Comparison of ENCODE assay signal across 1 cellular context in genomic region chrX:47193475-47194241, GRCh38.
TF ChIP-seq lines count a peak whose summit lies in the region.

UBA1 (plus strand) TSS chrX:47193829; CDS start chrX:47198803, 4,974 bp downstream.

TF ChIP-seq in K562, 482 proteins besides CTCF, POLR2A, EP300 and RAD21 (continued from another document and continues in another):
- TF ChIP-seq, protein P1, sequence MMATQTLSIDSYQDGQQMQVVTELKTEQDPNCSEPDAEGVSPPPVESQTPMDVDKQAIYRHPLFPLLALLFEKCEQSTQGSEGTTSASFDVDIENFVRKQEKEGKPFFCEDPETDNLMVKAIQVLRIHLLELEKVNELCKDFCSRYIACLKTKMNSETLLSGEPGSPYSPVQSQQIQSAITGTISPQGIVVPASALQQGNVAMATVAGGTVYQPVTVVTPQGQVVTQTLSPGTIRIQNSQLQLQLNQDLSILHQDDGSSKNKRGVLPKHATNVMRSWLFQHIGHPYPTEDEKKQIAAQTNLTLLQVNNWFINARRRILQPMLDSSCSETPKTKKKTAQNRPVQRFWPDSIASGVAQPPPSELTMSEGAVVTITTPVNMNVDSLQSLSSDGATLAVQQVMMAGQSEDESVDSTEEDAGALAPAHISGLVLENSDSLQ (IDR thresholded peaks at IDR 0.05): peak; percentile 69
- no peak for TF ChIP-seq KLF6 (CRISPR knock-in tag; IDR thresholded peaks at IDR 0.05; ENCODE audit: borderline replicate concordance)
- TF ChIP-seq, protein P2, sequence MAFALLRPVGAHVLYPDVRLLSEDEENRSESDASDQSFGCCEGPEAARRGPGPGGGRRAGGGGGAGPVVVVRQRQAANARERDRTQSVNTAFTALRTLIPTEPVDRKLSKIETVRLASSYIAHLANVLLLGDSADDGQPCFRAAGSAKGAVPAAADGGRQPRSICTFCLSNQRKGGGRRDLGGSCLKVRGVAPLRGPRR (CRISPR knock-in tag; IDR thresholded peaks at IDR 0.05): no peak
- no peak for TF ChIP-seq RBM15 (IDR thresholded peaks at IDR 0.05; ENCODE audit: insufficient read depth, low read length)
- TF ChIP-seq U2AF1 (optimal IDR thresholded peaks at IDR 0.05; ENCODE audit: low read depth, low read length): no peak
- TF ChIP-seq, protein P3, sequence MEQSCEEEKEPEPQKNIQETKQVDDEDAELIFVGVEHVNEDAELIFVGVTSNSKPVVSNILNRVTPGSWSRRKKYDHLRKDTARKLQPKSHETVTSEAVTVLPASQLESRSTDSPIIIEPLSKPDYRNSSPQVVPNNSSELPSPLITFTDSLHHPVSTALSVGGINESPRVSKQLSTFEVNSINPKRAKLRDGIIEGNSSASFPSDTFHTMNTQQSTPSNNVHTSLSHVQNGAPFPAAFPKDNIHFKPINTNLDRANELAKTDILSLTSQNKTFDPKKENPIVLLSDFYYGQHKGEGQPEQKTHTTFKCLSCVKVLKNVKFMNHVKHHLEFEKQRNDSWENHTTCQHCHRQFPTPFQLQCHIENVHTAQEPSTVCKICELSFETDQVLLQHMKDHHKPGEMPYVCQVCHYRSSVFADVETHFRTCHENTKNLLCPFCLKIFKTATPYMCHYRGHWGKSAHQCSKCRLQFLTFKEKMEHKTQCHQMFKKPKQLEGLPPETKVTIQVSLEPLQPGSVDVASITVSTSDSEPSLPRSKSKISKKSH (CRISPR knock-in tag; IDR thresholded peaks at IDR 0.05): no peak
- peak in 1 of 2 experiments; percentile 24; a peak in 1 of 4 replicates for TF ChIP-seq MAZ (CRISPR knock-in tag; conservative IDR thresholded peaks at IDR 0.05 in 1 of 2, IDR thresholded peaks at IDR 0.05 in 1 of 2)
- peak; percentile 33; the same call in 1 of the 2 replicates for TF ChIP-seq CREB3L1 (IDR thresholded peaks at IDR 0.05; ENCODE audit: borderline replicate concordance, low read depth)
- TF ChIP-seq LARP7 (IDR thresholded peaks at IDR 0.05): no peak
- no peak for TF ChIP-seq HMG20A (CRISPR knock-in tag; conservative IDR thresholded peaks at IDR 0.05)
- no peak for TF ChIP-seq NR2C2 (CRISPR knock-in tag; IDR thresholded peaks at IDR 0.05)
- TF ChIP-seq NR2C2 (tag; IDR thresholded peaks at IDR 0.05): peak; percentile 33; the same call in 1 of the 2 replicates
- TF ChIP-seq CHD4 (IDR thresholded peaks at IDR 0.05; ENCODE audit: insufficient read depth, insufficient replicate concordance, low read depth, low read length, poor library complexity, severe bottlenecking): no peak
- TF ChIP-seq MCM2 (IDR thresholded peaks at IDR 0.05; ENCODE audit: low read depth): no peak
- no peak for TF ChIP-seq SMAD2 (IDR thresholded peaks at IDR 0.05; ENCODE audit: low read depth, low read length)
- TF ChIP-seq SRSF9 (IDR thresholded peaks at IDR 0.05; ENCODE audit: borderline replicate concordance, low read depth, low read length): no peak
- TF ChIP-seq SMC3 (conservative IDR thresholded peaks at IDR 0.05; ENCODE audit: insufficient read depth, low read depth, low read length): peak; percentile 89
- TF ChIP-seq HMGN3 (IDR thresholded peaks at IDR 0.05; ENCODE audit: borderline replicate concordance, extremely low read depth, insufficient read length, low read depth, low read length): peak; percentile 59
- no peak for TF ChIP-seq ELF4 (CRISPR knock-in tag; IDR thresholded peaks at IDR 0.05)
- TF ChIP-seq SLC30A9 (CRISPR knock-in tag; IDR thresholded peaks at IDR 0.05): no peak
- TF ChIP-seq RFX1 (IDR thresholded peaks at IDR 0.05): no peak
- TF ChIP-seq ETS2 (tag; IDR thresholded peaks at IDR 0.05; ENCODE audit: borderline replicate concordance, poor library complexity, severe bottlenecking): no peak
- no peak for TF ChIP-seq ZNF384 (IDR thresholded peaks at IDR 0.05; ENCODE audit: low read depth, low read length)
- TF ChIP-seq MEF2D (tag; conservative IDR thresholded peaks at IDR 0.05; ENCODE audit: low read depth): no peak
- no peak for TF ChIP-seq KDM1A (IDR thresholded peaks at IDR 0.05)
- no peak for TF ChIP-seq TCF3 (CRISPR knock-in tag; IDR thresholded peaks at IDR 0.05)
- TF ChIP-seq MAFK (IDR thresholded peaks at IDR 0.05; ENCODE audit: low read length): no peak
- TF ChIP-seq ZNF830 (CRISPR knock-in tag; IDR thresholded peaks at IDR 0.05): 0 out of 2 replicates have a peak, but pooled peaks have one; percentile 81
- no peak for TF ChIP-seq RFX5 (IDR thresholded peaks at IDR 0.05; ENCODE audit: low read depth, low read length)
- TF ChIP-seq PRPF4 (IDR thresholded peaks at IDR 0.05; ENCODE audit: insufficient read depth, low read depth, low read length, poor library complexity, severe bottlenecking): no peak
- no peak for TF ChIP-seq MGA (IDR thresholded peaks at IDR 0.05)
- TF ChIP-seq PPARD (CRISPR knock-in tag; IDR thresholded peaks at IDR 0.05): no peak
- no peak for TF ChIP-seq DLX4 (CRISPR knock-in tag; IDR thresholded peaks at IDR 0.05)
- TF ChIP-seq NONO (IDR thresholded peaks at IDR 0.05; ENCODE audit: low read depth in 2 of 2, low read length in 1 of 2): 0 out of 4 replicates have a peak, but pooled peaks of 1 of the 2 experiments have one; percentile 32
- TF ChIP-seq ZNF347 (CRISPR knock-in tag; IDR thresholded peaks at IDR 0.05; ENCODE audit: low read depth): no peak
- TF ChIP-seq ZFP30 (CRISPR knock-in tag; IDR thresholded peaks at IDR 0.05; ENCODE audit: borderline replicate concordance): no peak
- no peak for TF ChIP-seq ZNF766 (CRISPR knock-in tag; conservative IDR thresholded peaks at IDR 0.05)
- no peak for TF ChIP-seq ZZZ3 (IDR thresholded peaks at IDR 0.05)
- TF ChIP-seq CLOCK (CRISPR knock-in tag; IDR thresholded peaks at IDR 0.05; ENCODE audit: borderline replicate concordance): no peak
- TF ChIP-seq, protein P4, sequence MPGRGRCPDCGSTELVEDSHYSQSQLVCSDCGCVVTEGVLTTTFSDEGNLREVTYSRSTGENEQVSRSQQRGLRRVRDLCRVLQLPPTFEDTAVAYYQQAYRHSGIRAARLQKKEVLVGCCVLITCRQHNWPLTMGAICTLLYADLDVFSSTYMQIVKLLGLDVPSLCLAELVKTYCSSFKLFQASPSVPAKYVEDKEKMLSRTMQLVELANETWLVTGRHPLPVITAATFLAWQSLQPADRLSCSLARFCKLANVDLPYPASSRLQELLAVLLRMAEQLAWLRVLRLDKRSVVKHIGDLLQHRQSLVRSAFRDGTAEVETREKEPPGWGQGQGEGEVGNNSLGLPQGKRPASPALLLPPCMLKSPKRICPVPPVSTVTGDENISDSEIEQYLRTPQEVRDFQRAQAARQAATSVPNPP (IDR thresholded peaks at IDR 0.05; ENCODE audit: borderline replicate concordance, insufficient read depth, insufficient read length): no peak
- no peak for TF ChIP-seq GATAD2A (IDR thresholded peaks at IDR 0.05)
- TF ChIP-seq NR3C1 (CRISPR knock-in tag; IDR thresholded peaks at IDR 0.05): no peak
- no peak for TF ChIP-seq NFE2 (IDR thresholded peaks at IDR 0.05; ENCODE audit: low read depth)
- no peak for TF ChIP-seq PTTG1 (tag; IDR thresholded peaks at IDR 0.05; ENCODE audit: low read depth)
- TF ChIP-seq HMG20B (CRISPR knock-in tag; IDR thresholded peaks at IDR 0.05): no peak
